1 cellular context compared by ENCODE assay signal in genomic region chr20:25341716-25342680, GRCh38.
TF ChIP-seq lines count a peak whose summit lies in the region.

No MANE protein-coding gene starts in this region.

TF ChIP-seq in HEK293, 187 proteins besides CTCF, POLR2A, EP300 and RAD21 (continued from another document):
- peak; percentile 59 for TF ChIP-seq ZNF362 (tag by site-specific recombination; IDR thresholded peaks at IDR 0.05)
- TF ChIP-seq ZNF600 (tag by site-specific recombination; IDR thresholded peaks at IDR 0.05) = 0 out of 2 replicates have a peak, but pooled peaks have one; percentile 43
- TF ChIP-seq ZNF704 (tag by site-specific recombination; IDR thresholded peaks at IDR 0.05) = no peak
- TF ChIP-seq ZNF488 (tag by site-specific recombination; IDR thresholded peaks at IDR 0.05) = no peak
- no peak for TF ChIP-seq ZNF221 (tag by site-specific recombination; IDR thresholded peaks at IDR 0.05; ENCODE audit: borderline replicate concordance)
- TF ChIP-seq ZNF664 (tag by site-specific recombination; IDR thresholded peaks at IDR 0.05) = no peak
